In the genomic region with DNA sequence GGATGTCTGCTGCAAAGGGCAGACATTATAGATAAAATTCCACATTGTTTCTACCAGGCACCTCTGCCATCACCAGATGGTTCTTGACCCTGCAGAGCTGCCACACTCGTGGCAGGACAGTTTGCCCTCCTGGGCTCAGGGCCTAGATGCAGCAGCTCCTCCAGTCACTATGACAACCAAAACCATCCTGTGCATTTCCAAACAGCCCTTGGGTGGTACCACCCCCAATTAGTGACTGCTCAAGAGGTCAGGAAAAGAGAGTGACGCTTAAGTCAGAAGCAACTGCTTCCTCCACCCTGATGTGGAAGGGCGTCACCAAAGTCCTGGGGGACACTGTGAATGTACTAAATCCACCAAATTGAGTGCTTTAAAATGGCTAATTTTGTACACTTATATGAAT, we compare ENCODE assay signal across 1 cellular context.
TF ChIP-seq lines count a peak whose summit lies in the region.

No MANE protein-coding gene starts in this region.

TF ChIP-seq in GM23338, 12 proteins besides CTCF, POLR2A, EP300 and RAD21 (continued from another document):
- TF ChIP-seq REST (IDR thresholded peaks at IDR 0.05; ENCODE audit: unreplicated experiment) (no peak), NANOG (IDR thresholded peaks at IDR 0.05; ENCODE audit: borderline replicate concordance) (no peak), ZNF331 (CRISPR knock-in tag; IDR thresholded peaks at IDR 0.05; ENCODE audit: low read depth) (no peak)
- TF ChIP-seq, protein P1, sequence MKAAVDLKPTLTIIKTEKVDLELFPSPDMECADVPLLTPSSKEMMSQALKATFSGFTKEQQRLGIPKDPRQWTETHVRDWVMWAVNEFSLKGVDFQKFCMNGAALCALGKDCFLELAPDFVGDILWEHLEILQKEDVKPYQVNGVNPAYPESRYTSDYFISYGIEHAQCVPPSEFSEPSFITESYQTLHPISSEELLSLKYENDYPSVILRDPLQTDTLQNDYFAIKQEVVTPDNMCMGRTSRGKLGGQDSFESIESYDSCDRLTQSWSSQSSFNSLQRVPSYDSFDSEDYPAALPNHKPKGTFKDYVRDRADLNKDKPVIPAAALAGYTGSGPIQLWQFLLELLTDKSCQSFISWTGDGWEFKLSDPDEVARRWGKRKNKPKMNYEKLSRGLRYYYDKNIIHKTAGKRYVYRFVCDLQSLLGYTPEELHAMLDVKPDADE (IDR thresholded peaks at IDR 0.05): no peak
